Comparison of ENCODE assay signal across 16 cellular contexts in the genomic region with DNA sequence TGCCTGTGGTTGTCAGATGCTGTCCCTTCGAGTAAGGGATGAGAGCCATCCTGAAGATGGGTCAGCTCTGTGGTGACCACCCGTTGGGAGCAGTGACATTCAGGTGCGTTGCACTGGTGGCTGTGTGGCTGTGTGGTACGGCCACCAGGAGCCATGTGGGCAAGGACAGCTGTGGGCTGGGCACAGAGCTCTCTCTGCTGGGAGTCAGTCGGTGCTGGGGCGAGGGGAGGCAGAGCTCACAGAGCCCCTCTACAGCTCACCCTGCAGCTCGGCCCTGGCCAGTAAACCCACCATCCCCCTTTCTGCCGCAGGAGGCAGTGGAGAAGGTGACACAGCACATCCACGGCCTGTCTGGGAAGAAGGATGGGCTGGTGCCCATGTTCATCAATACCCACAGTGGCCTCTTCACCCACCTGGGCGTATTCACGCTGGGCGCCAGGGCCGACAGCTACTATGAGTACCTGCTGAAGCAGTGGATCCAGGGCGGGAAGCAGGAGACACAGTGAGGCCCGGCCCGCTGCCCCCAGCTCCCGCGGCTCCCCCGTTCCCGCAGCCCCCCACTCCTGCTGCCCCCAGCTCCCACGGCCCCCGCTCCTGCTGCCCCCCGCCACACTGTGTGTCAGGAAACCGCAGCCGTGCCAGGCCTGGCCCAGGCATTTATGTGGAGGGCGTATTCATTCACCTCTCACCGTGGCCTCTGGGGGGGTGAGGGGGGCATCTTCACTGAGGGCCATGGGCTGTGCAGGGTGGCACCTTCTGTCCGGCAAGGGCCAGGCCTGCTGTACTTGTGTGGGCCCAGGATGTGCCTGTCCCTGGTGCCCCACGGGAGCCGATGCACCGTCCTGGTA. TPM values are rescaled to one million over a fixed set of nuclear protein-coding genes. Genes with fewer than 3 reads are reported as not detected.
A peak's percentile ranks its signal among the peaks of the same experiment; 100 is the strongest.
DNase-seq lines count a peak whose midpoint lies in the region; ATAC-seq and TF ChIP-seq lines count a peak whose summit lies in the region.
"Had no signal": no experiment of that assay in that cellular context is flagged by ENCODE, and none has a peak within 500 bp of the region (broad histone marks: within the 10 kb centered on the region; RNA-seq: fewer than 3 reads in every experiment).

No MANE protein-coding gene starts in this region.

- no peak overlapping the region for H2BK12ac ChIP-seq in neuronal stem cell (ENCODE audit: low read length)

- no peak overlapping the region for H2BK15ac ChIP-seq in neuronal stem cell (ENCODE audit: low read length)

- H3K79me1 ChIP-seq in neuronal stem cell (ENCODE audit: low read depth, low read length): peaks cover 5% of the 10 kb centered on the region

- no peak overlapping the region for H2AK5ac ChIP-seq in neuronal stem cell (ENCODE audit: low read depth, low read length)

- no peak for TF ChIP-seq POLR2A in gastrocnemius medialis (IDR thresholded peaks at IDR 0.05)

- H3K36me3 ChIP-seq in heart right ventricle (peaks cover 0 to 97% (median 60%) of the 10 kb centered on the region in 9 donors), neuronal stem cell (replicated peaks in 1 of 2; ENCODE audit: control insufficient read depth in 2 of 2, insufficient read depth in 2 of 2, low read length in 2 of 2) (peaks cover 61 to 83% of the 10 kb centered on the region in 2 donors), gastrocnemius medialis (peaks cover 0 to 95% of the 10 kb centered on the region in 2 donors)

- H3K27ac ChIP-seq in right cardiac atrium (ENCODE audit: low read length) (no peak overlapping the region), heart right ventricle (no peak overlapping the region), RWPE1 (peak overlapping the region; percentile 8), neuronal stem cell (replicated peaks; ENCODE audit: low read length) (no peak overlapping the region), gastrocnemius medialis (no peak overlapping the region)

- H3K9ac ChIP-seq in neuronal stem cell (ENCODE audit: low read depth, low read length, poor library complexity): peak overlapping the region; percentile 60

- H3K4me3 ChIP-seq in right cardiac atrium (ENCODE audit: low read length) (no peak overlapping the region), heart right ventricle (no peak overlapping the region), neuronal stem cell (ENCODE audit: low read length in 2 of 2) (peak overlapping the region in 1 of 2 donors; percentile 56), gastrocnemius medialis (no peak overlapping the region)
- H3K4me3 ChIP-seq: HAP-1 had no signal

- intact Hi-C loops in right cardiac atrium (cut with DNase I) (no loop called here), heart right ventricle (cut with DNase I) (no loop called here), gastrocnemius medialis (cut with DNase I; ENCODE audit: low total_unique reads) (no loop called here)

- no peak overlapping the region for H3K18ac ChIP-seq in neuronal stem cell (ENCODE audit: low read length)

- peak overlapping the region; percentile 31 for H3K23ac ChIP-seq in neuronal stem cell (ENCODE audit: low read depth, low read length, poor library complexity)

- TF ChIP-seq CTCF in heart right ventricle (IDR thresholded peaks at IDR 0.05) (no peak), RWPE1 (conservative IDR thresholded peaks at IDR 0.05; ENCODE audit: low read depth) (no peak), gastrocnemius medialis (IDR thresholded peaks at IDR 0.05 in 4 of 5, conservative IDR thresholded peaks at IDR 0.05 in 1 of 5) (no peak)

- H3K4me1 ChIP-seq in right cardiac atrium (ENCODE audit: control insufficient read depth, insufficient read depth, low read length): no peaks in the 10 kb centered on the region
- no peaks in the 10 kb centered on the region for H3K4me1 ChIP-seq in heart right ventricle
- no peaks in the 10 kb centered on the region for H3K4me1 ChIP-seq in neuronal stem cell (ENCODE audit: control insufficient read depth in 2 of 2, insufficient read depth in 1 of 2, low read depth in 1 of 2, low read length in 2 of 2)
- no peaks in the 10 kb centered on the region for H3K4me1 ChIP-seq in gastrocnemius medialis
- H3K4me1 ChIP-seq: HAP-1 had no signal

- no peak overlapping the region for H2AFZ ChIP-seq in neuronal stem cell (ENCODE audit: low read length)

- in situ Hi-C loops in gastrocnemius medialis (cut with MboI; ENCODE audit: low sequenced_read_pairs in 4 of 4): no loop called here

- CTCF ChIA-PET in RWPE1 (lab: Yijun Ruan, JAX): interaction anchor here (0.5 to 1.3 kb wide), 3 partner anchors 42 to 131 kb away, joined by 3 read pairs; no protein-coding TSS in a partner anchor

- no peak overlapping the region for H2BK5ac ChIP-seq in neuronal stem cell (ENCODE audit: low read length)

- no peak overlapping the region for H4K8ac ChIP-seq in neuronal stem cell (ENCODE audit: low read depth, low read length)

- no peaks in the 10 kb centered on the region for H3K27me3 ChIP-seq in right cardiac atrium (ENCODE audit: control insufficient read depth, insufficient read depth)
- no peaks in the 10 kb centered on the region for H3K27me3 ChIP-seq in heart right ventricle
- H3K27me3 ChIP-seq in neuronal stem cell (ENCODE audit: control insufficient read depth in 3 of 3, insufficient read depth in 3 of 3, low read depth in 1 of 3, low read length in 3 of 3): no peaks in the 10 kb centered on the region
- H3K27me3 ChIP-seq in gastrocnemius medialis: no peaks in the 10 kb centered on the region

- no peak overlapping the region for H3K14ac ChIP-seq in neuronal stem cell (ENCODE audit: low read length)

- H4K91ac ChIP-seq in neuronal stem cell (ENCODE audit: low read depth, low read length, poor library complexity): no peak overlapping the region

- no peak overlapping the region for H3K4ac ChIP-seq in neuronal stem cell (ENCODE audit: low read length)

- ATAC-seq in right cardiac atrium: peak in 1 of 2 donors; percentile 10
- ATAC-seq in heart right ventricle: no peak
- no peak for ATAC-seq in GM18873 (IDR thresholded peaks at IDR 0.05; ENCODE audit: low FRiP score, unreplicated experiment)
- ATAC-seq in gastrocnemius medialis: no peak

- peak in 2 of 3 donors; percentile 40 to 60 for DNase-seq in right cardiac atrium
- no peak for DNase-seq in heart right ventricle
- DNase-seq in RWPE1 (ENCODE audit: low spot score): no peak
- DNase-seq in neuronal stem cell (ENCODE audit: low spot score): no peak
- DNase-seq in NCI-H1105 treated with DMSO at 0.1 percent for 48 hours (lab: John Stamatoyannopoulos, UW): no peak
- DNase-seq in gastrocnemius medialis: no peak
- DNase-seq: C1 segment of cervical spinal cord; Calu3; CD4-positive, alpha-beta memory T cell; COR-L47; DMS153; DND-41; GOT3 had no signal

- no peak overlapping the region for H2BK120ac ChIP-seq in neuronal stem cell (ENCODE audit: low read depth, low read length)

- POLR2A ChIA-PET in RWPE1 (lab: Yijun Ruan, JAX; ENCODE audit: low non-redundant PET): no interaction called here

- no peaks in the 10 kb centered on the region for H3K9me3 ChIP-seq in right cardiac atrium (ENCODE audit: control insufficient read depth, low read length)
- H3K9me3 ChIP-seq in heart right ventricle: no peaks in the 10 kb centered on the region
- H3K9me3 ChIP-seq in neuronal stem cell (replicated peaks in 1 of 2; ENCODE audit: control insufficient read depth in 2 of 2, insufficient read depth in 1 of 2, low read depth in 1 of 2, low read length in 2 of 2): peaks cover 19 to 29% of the 10 kb centered on the region in 2 donors
- no peaks in the 10 kb centered on the region for H3K9me3 ChIP-seq in gastrocnemius medialis
- H3K9me3 ChIP-seq: HAP-1 had no signal

- no peak overlapping the region for H3K4me2 ChIP-seq in neuronal stem cell (ENCODE audit: insufficient read depth, low read length, poor library complexity, severe bottlenecking)

- 94% methylated on average over 31 of the region's 31 CpGs for WGBS in right cardiac atrium
- WGBS in heart right ventricle, 2 donors: 94 to 96% methylated on average over 31 of the region's 31 CpGs
- WGBS in neuronal stem cell (ENCODE audit: extremely low coverage in 2 of 2, insufficient read length in 2 of 2, insufficient replicate concordance in 1 of 2), 2 donors: no CpG with 5 or more reads among the region's 31 CpGs

RNA-seq across cellular contexts. Expression of a gene that starts 8.5 kb away (rescaled TPM):
- total RNA-seq in right cardiac atrium (100 to 1,000 TPM; 211 to 288 (median 239) TPM), heart right ventricle (100 to 1,000 TPM in 7 of 10 donors, 10 to 100 TPM in 3; 91.4 to 167 (median 118) TPM), gastrocnemius medialis (10 to 100 TPM; 36.9 to 63.1 (median 55.9) TPM)
- polyA plus RNA-seq in right cardiac atrium (252 TPM), heart right ventricle (100 to 1,000 TPM; 152 to 677 TPM)
- 34.8 TPM for polyA plus RNA-seq in neuronal stem cell (2013, experiment 1 of 2)
- polyA plus RNA-seq in neuronal stem cell (2013, experiment 2 of 2): 32.9 TPM

RNA-seq across cellular contexts. Expression of a gene that starts 19.3 kb away (rescaled TPM):
- total RNA-seq in right cardiac atrium: 10 to 100 TPM; 23.9 to 31.3 (median 28.1) TPM
- 24.8 TPM for polyA plus RNA-seq in right cardiac atrium
- 10 to 100 TPM; 16.9 to 27.7 (median 20.9) TPM for total RNA-seq in heart right ventricle
- 10 to 100 TPM; 25.5 to 71.4 TPM for polyA plus RNA-seq in heart right ventricle
- polyA plus RNA-seq in neuronal stem cell (2013, experiment 1 of 2): 23.6 TPM
- 22.2 TPM for polyA plus RNA-seq in neuronal stem cell (2013, experiment 2 of 2)
- total RNA-seq in gastrocnemius medialis: 10 to 100 TPM; 15.9 to 31.9 (median 21.1) TPM

RNA-seq across cellular contexts. Expression of a gene that starts 28.7 kb away (rescaled TPM):
- 10 to 100 TPM in 3 of 4 donors, 1 to 10 TPM in 1; 9.8 to 14.0 (median 12.4) TPM for total RNA-seq in right cardiac atrium
- polyA plus RNA-seq in right cardiac atrium: 10.1 TPM
- total RNA-seq in heart right ventricle: 10 to 100 TPM in 4 of 10 donors, 1 to 10 TPM in 6; 6.0 to 16.5 (median 8.5) TPM
- 10 to 100 TPM in 1 of 2 donors, 1 to 10 TPM in 1; 3.4 to 24.3 TPM for polyA plus RNA-seq in heart right ventricle
- polyA plus RNA-seq in neuronal stem cell (2013, experiment 1 of 2): 0.17 TPM
- 0.19 TPM for polyA plus RNA-seq in neuronal stem cell (2013, experiment 2 of 2)
- total RNA-seq in gastrocnemius medialis: 1 to 10 TPM in 2 of 4 donors, under 1 TPM in 2; 0.49 to 2.5 (median 1.5) TPM

RNA-seq across cellular contexts. Expression of a gene that starts 32.9 kb away (rescaled TPM):
- under 1 TPM in 1 of 4 donors, not detected in 3; 0.08 TPM for total RNA-seq in right cardiac atrium
- polyA plus RNA-seq in right cardiac atrium: 0.09 TPM
- not detected for total RNA-seq in heart right ventricle
- polyA plus RNA-seq in heart right ventricle: not detected
- polyA plus RNA-seq in neuronal stem cell (2013, experiment 1 of 2): 0.20 TPM
- polyA plus RNA-seq in neuronal stem cell (2013, experiment 2 of 2): 0.07 TPM
- total RNA-seq in gastrocnemius medialis: not detected
- total RNA-seq: A172; CD4-positive, alpha-beta memory T cell had no signal
- polyA plus RNA-seq: CD4-positive, alpha-beta memory T cell had no signal

RNA-seq across cellular contexts. Expression of a gene that starts 35.7 kb away (rescaled TPM):
- total RNA-seq in right cardiac atrium (under 1 TPM; 0.08 to 0.63 (median 0.28) TPM), heart right ventricle (1 to 10 TPM in 1 of 10 donors, under 1 TPM in 8, not detected in 1; 0.06 to 1.1 (median 0.11) TPM), gastrocnemius medialis (under 1 TPM in 3 of 4 donors, not detected in 1; 0.16 to 0.24 (median 0.17) TPM)
- polyA plus RNA-seq in right cardiac atrium (0.18 TPM), heart right ventricle (under 1 TPM; 0.15 to 0.23 TPM)
- 15.6 TPM for polyA plus RNA-seq in neuronal stem cell (2013, experiment 1 of 2)
- polyA plus RNA-seq in neuronal stem cell (2013, experiment 2 of 2): 16.0 TPM

Comparison
In these comparisons a context has a peak if more than half of its experiments do, and no peak if none do; other contexts are left out.
1. DNase-seq: peak in right cardiac atrium (2 of 3); none in heart right ventricle (0 of 2), RWPE1 (single experiment), neuronal stem cell (single experiment), NCI-H1105 treated with DMSO at 0.1 percent for 48 hours (single experiment) and gastrocnemius medialis (0 of 2).